In the genomic region with DNA sequence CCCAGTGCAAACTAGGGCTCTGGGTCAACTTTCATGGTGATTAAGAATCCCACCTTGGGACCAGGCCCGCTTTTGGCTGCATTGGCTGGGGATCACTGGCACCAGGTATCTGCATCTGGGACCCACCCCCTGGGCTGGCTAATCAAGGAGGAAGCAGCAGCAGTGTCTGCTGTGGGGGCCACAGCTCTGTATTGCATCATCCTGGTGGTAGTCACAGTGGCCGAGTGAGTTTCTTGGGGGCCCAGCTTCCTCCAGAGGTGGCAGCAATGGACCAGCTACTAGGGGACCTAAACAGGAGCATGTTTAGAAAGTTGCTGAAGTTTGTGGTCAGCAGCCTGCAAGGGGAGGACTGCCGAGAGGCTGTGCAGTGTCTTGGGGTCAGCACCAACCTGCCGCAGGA, we compare ENCODE assay signal across 17 cellular contexts. TPM values are rescaled to one million over a fixed set of nuclear protein-coding genes. Genes with fewer than 3 reads are reported as not detected.
DNase-seq lines count a peak whose midpoint lies in the region; ATAC-seq, FAIRE-seq and TF ChIP-seq lines count a peak whose summit lies in the region.
"Had no signal": no experiment of that assay in that cellular context is flagged by ENCODE, and none has a peak within 500 bp of the region (broad histone marks: within the 10 kb centered on the region; RNA-seq: fewer than 3 reads in every experiment).

No MANE protein-coding gene starts in this region.

- H3K27me3 ChIP-seq in AG04450 (ENCODE audit: control insufficient read depth, insufficient read depth, low read length) (no peaks in the 10 kb centered on the region), IMR-90 (ENCODE audit: control insufficient read depth, insufficient read depth, low read length) (no peaks in the 10 kb centered on the region), trophoblast cell (ENCODE audit: insufficient read depth, low read length) (no peaks in the 10 kb centered on the region)

- H4K5ac ChIP-seq in IMR-90 (ENCODE audit: low read depth, low read length): peak overlapping the region; percentile 99

- no peaks in the 10 kb centered on the region for H3K4me1 Mint-ChIP-seq in activated naive CD4-positive, alpha-beta T cell treated with anti-CD3 and anti-CD28 coated beads, Interleukin-2, amount 10 ng/mL, durations not matched to agents 7 days and 5 days
- no peaks in the 10 kb centered on the region for H3K4me1 Mint-ChIP-seq in activated CD4-positive, alpha-beta memory T cell treated with anti-CD3 and anti-CD28 coated beads for 36 hours (ENCODE audit: low read depth)
- H3K4me1 Mint-ChIP-seq: CD8-positive, alpha-beta memory T cell had no signal

- no peak overlapping the region for H3K4me3 Mint-ChIP-seq in activated naive CD4-positive, alpha-beta T cell treated with anti-CD3 and anti-CD28 coated beads, Interleukin-2, amount 10 ng/mL, durations not matched to agents 7 days and 5 days
- no peak overlapping the region for H3K4me3 Mint-ChIP-seq in activated CD4-positive, alpha-beta memory T cell treated with anti-CD3 and anti-CD28 coated beads for 36 hours
- H3K4me3 Mint-ChIP-seq: CD8-positive, alpha-beta memory T cell had no signal

- no peak overlapping the region for H4K12ac ChIP-seq in trophoblast cell (ENCODE audit: low read depth, low read length)

- BruUV-seq in IMR-90 (replicated peaks; lab: Mats Ljungman, UMichigan): no TSS peak

- no peaks in the 10 kb centered on the region for H3K27me3 Mint-ChIP-seq in activated naive CD4-positive, alpha-beta T cell treated with anti-CD3 and anti-CD28 coated beads, Interleukin-2, amount 10 ng/mL, durations not matched to agents 7 days and 5 days
- no peaks in the 10 kb centered on the region for H3K27me3 Mint-ChIP-seq in activated CD4-positive, alpha-beta memory T cell treated with anti-CD3 and anti-CD28 coated beads for 36 hours

- H3K9ac ChIP-seq in IMR-90 (ENCODE audit: low read depth, low read length): no peak overlapping the region; the same call in 1 of the 2 replicates
- no peak overlapping the region for H3K9ac ChIP-seq in trophoblast cell (ENCODE audit: low read length)
- H3K9ac ChIP-seq: GM23248 had no signal

- in situ Hi-C loops in IMR-90 (cut with MboI; ENCODE audit: low sequenced_read_pairs): no loop called here

- H4K20me1 ChIP-seq in IMR-90 (ENCODE audit: insufficient read depth, low read length): no peaks in the 10 kb centered on the region

- H3K79me2 ChIP-seq in trophoblast cell (ENCODE audit: control insufficient read depth, insufficient read depth, low read length, poor library complexity): peaks cover 2% of the 10 kb centered on the region

- H3K27ac Mint-ChIP-seq in activated naive CD4-positive, alpha-beta T cell treated with anti-CD3 and anti-CD28 coated beads, Interleukin-2, amount 10 ng/mL, durations not matched to agents 7 days and 5 days: no peak overlapping the region
- H3K27ac Mint-ChIP-seq in activated CD4-positive, alpha-beta memory T cell treated with anti-CD3 and anti-CD28 coated beads for 36 hours: no peak overlapping the region
- H3K27ac Mint-ChIP-seq: CD8-positive, alpha-beta memory T cell had no signal

- peak overlapping the region; percentile 97 for H2AK5ac ChIP-seq in IMR-90 (ENCODE audit: low read depth, low read length)
- peak overlapping the region; percentile 40 for H2AK5ac ChIP-seq in trophoblast cell (ENCODE audit: low read length)

- H3K9me3 Mint-ChIP-seq in activated naive CD4-positive, alpha-beta T cell treated with anti-CD3 and anti-CD28 coated beads, Interleukin-2, amount 10 ng/mL, durations not matched to agents 7 days and 5 days: no peaks in the 10 kb centered on the region
- no peaks in the 10 kb centered on the region for H3K9me3 Mint-ChIP-seq in activated CD4-positive, alpha-beta memory T cell treated with anti-CD3 and anti-CD28 coated beads for 36 hours

- no peaks in the 10 kb centered on the region for H3K9me3 ChIP-seq in AG04450 (ENCODE audit: control insufficient read depth, insufficient read depth, low read length)
- H3K9me3 ChIP-seq in IMR-90 (ENCODE audit: control insufficient read depth, insufficient read depth, low read length): no peaks in the 10 kb centered on the region; the same call in 1 of the 2 replicates
- no peaks in the 10 kb centered on the region for H3K9me3 ChIP-seq in trophoblast cell (ENCODE audit: insufficient read depth, low read depth, low read length)
- H3K9me3 ChIP-seq: Caco-2 had no signal

- peak overlapping the region; percentile 99 for H2BK120ac ChIP-seq in IMR-90 (ENCODE audit: low read depth, low read length)
- no peak overlapping the region for H2BK120ac ChIP-seq in trophoblast cell (ENCODE audit: insufficient read depth, low read length, poor library complexity)

- peaks cover 30% of the 10 kb centered on the region for H3K4me1 ChIP-seq in IMR-90 (ENCODE audit: control insufficient read depth, insufficient read depth, low read length)
- H3K4me1 ChIP-seq in trophoblast cell (ENCODE audit: control insufficient read depth in 1 of 2, insufficient read depth in 2 of 2, low read length in 2 of 2): peaks cover 0 to 15% of the 10 kb centered on the region in 2 experiments

- H3K4me3 ChIP-seq in AG04450 (ENCODE audit: low read depth, low read length): no peak overlapping the region
- no peak overlapping the region for H3K4me3 ChIP-seq in IMR-90 (ENCODE audit: insufficient read depth, low read depth, low read length)
- H3K4me3 ChIP-seq in trophoblast cell (ENCODE audit: low read depth, low read length): no peak overlapping the region
- H3K4me3 ChIP-seq: GM23248 had no signal

- no peak for TF ChIP-seq RAD21 in IMR-90 (IDR thresholded peaks at IDR 0.05; ENCODE audit: low read length)

- H3K79me1 ChIP-seq in IMR-90 (ENCODE audit: low read depth in 1 of 2, low read length in 2 of 2) (no peaks in the 10 kb centered on the region; a peak in 1 of 4 replicates), trophoblast cell (ENCODE audit: low read length) (peaks cover 1% of the 10 kb centered on the region)

- no peaks in the 10 kb centered on the region for H3K36me3 Mint-ChIP-seq in activated naive CD4-positive, alpha-beta T cell treated with anti-CD3 and anti-CD28 coated beads, Interleukin-2, amount 10 ng/mL, durations not matched to agents 7 days and 5 days
- H3K36me3 Mint-ChIP-seq in activated CD4-positive, alpha-beta memory T cell treated with anti-CD3 and anti-CD28 coated beads for 36 hours: no peaks in the 10 kb centered on the region
- H3K36me3 Mint-ChIP-seq: CD8-positive, alpha-beta memory T cell had no signal

- H3K4ac ChIP-seq in IMR-90 (ENCODE audit: low read depth, low read length) (peak overlapping the region; percentile 99), trophoblast cell (ENCODE audit: low read depth, low read length) (no peak overlapping the region)

- POLR2A ChIA-PET in AG04450 (lab: Yijun Ruan, JAX): interaction anchor here (0.6 kb wide), 1 partner anchor 69 kb away, joined by 3 read pairs; no protein-coding TSS in a partner anchor
- POLR2A ChIA-PET in IMR-90 (lab: Charles Lee; ENCODE audit: unreplicated experiment): no interaction called here
- POLR2A ChIA-PET in activated CD4-positive, alpha-beta memory T cell treated with anti-CD3 and anti-CD28 coated beads for 36 hours (lab: Charles Lee): no interaction called here

- CTCF ChIA-PET in AG04450 (lab: Charles Lee): interaction anchor here (1.5 kb wide), 1 partner anchor 131 kb away, joined by 5 read pairs; no protein-coding TSS in a partner anchor
- CTCF ChIA-PET in IMR-90 (lab: Yijun Ruan, JAX): interaction anchor here (0.6 kb wide), 1 partner anchor 567 kb away, joined by 4 read pairs; no protein-coding TSS in a partner anchor
- CTCF ChIA-PET in activated naive CD4-positive, alpha-beta T cell treated with anti-CD3 and anti-CD28 coated beads, Interleukin-2, amount 10 ng/mL, durations not matched to agents 7 days and 5 days (lab: Charles Lee): no interaction called here
- CTCF ChIA-PET in activated CD4-positive, alpha-beta memory T cell treated with anti-CD3 and anti-CD28 coated beads for 36 hours (lab: Charles Lee): no interaction called here

- H2BK12ac ChIP-seq in trophoblast cell (ENCODE audit: low read length): no peak overlapping the region

- H3K14ac ChIP-seq in IMR-90 (replicated peaks; ENCODE audit: low read depth, low read length) (peak overlapping the region; percentile 94), trophoblast cell (ENCODE audit: low read length) (no peak overlapping the region)

- H4K91ac ChIP-seq in IMR-90 (ENCODE audit: insufficient read depth, low read depth, low read length) (peak overlapping the region; percentile 98), trophoblast cell (ENCODE audit: low read depth, low read length) (no peak overlapping the region)

- peak overlapping the region; percentile 98; the same call in 2 of the 3 replicates for H2BK15ac ChIP-seq in IMR-90 (ENCODE audit: low read depth, low read length)

- H3K56ac ChIP-seq in IMR-90 (ENCODE audit: extremely low read depth, insufficient read depth, low read length): peak overlapping the region; percentile 24; the same call in 1 of the 2 replicates

- dilution Hi-C loops in IMR-90 (cut with HindIII; ENCODE audit: low sequenced_read_pairs, unreplicated experiment): no loop called here

- H2BK20ac ChIP-seq in IMR-90 (ENCODE audit: low read depth, low read length): peak overlapping the region; percentile 99

- TF ChIP-seq CTCF in AG04450 (IDR thresholded peaks at IDR 0.05; ENCODE audit: low read depth, low read length) (no peak), IMR-90 (conservative IDR thresholded peaks at IDR 0.05; ENCODE audit: low read depth, low read length) (no peak), VCaP (conservative IDR thresholded peaks at IDR 0.05) (no peak)

- no peak for ATAC-seq in IMR-90 (ENCODE audit: low read depth)
- ATAC-seq: HCT116 had no signal

- H3K27ac ChIP-seq in AG04450 (ENCODE audit: low read depth, low read length): peak overlapping the region; percentile 62
- peak overlapping the region; percentile 98 for H3K27ac ChIP-seq in IMR-90 (ENCODE audit: insufficient read depth, low read length)
- H3K27ac ChIP-seq in VCaP: peak overlapping the region; percentile 90
- no peak overlapping the region for H3K27ac ChIP-seq in trophoblast cell (ENCODE audit: low read depth, low read length)
- H3K27ac ChIP-seq: GM23248 had no signal

- H3K36me3 ChIP-seq in IMR-90 (ENCODE audit: control insufficient read depth, insufficient read depth, low read length) (no peaks in the 10 kb centered on the region), trophoblast cell (ENCODE audit: control insufficient read depth in 1 of 2, insufficient read depth in 2 of 2, low read length in 2 of 2) (peaks cover 2 to 4% of the 10 kb centered on the region in 2 experiments)

- WGBS in IMR-90 (ENCODE audit: extremely low coverage in 2 of 2, insufficient read length in 1 of 2), 2 experiments: 100% methylated on average over 1 of the region's 4 CpGs; no CpG with 5 or more reads in 1 of the 2 experiments
- WGBS in trophoblast cell (ENCODE audit: extremely low coverage, insufficient coverage, insufficient read length): no CpG with 5 or more reads among the region's 4 CpGs

- no peak overlapping the region for H2AK9ac ChIP-seq in IMR-90 (replicated peaks; ENCODE audit: low read depth, low read length, poor library complexity)

- H3K4me2 ChIP-seq in IMR-90 (ENCODE audit: low read depth, low read length): no peak overlapping the region
- no peak overlapping the region for H3K4me2 ChIP-seq in trophoblast cell (ENCODE audit: low read length)

- no peak for DNase-seq in AG04450 (ENCODE audit: low read depth, low spot score)
- DNase-seq in IMR-90: no peak
- DNase-seq in trophoblast cell: no peak
- no peak for DNase-seq in RKO (ENCODE audit: low spot score)
- DNase-seq in GM19239 (ENCODE audit: insufficient read length, low spot score): no peak
- DNase-seq in activated naive CD4-positive, alpha-beta T cell treated with anti-CD3 and anti-CD28 coated beads, Interleukin-2, amount 10 ng/mL, durations not matched to agents 7 days and 5 days: no peak
- DNase-seq in activated CD4-positive, alpha-beta memory T cell treated with anti-CD3 and anti-CD28 coated beads for 36 hours: no peak
- DNase-seq: Caco-2; CD8-positive, alpha-beta memory T cell; DND-41; GF-D8; GM23248 had no signal

- no peak for FAIRE-seq in GM19239 (lab: Jason Lieb, UNC)
- FAIRE-seq: A204.1, H54, HTR-8/SVneo had no signal

- peak overlapping the region; percentile 53 for H2AFZ ChIP-seq in IMR-90 (replicated peaks; ENCODE audit: low read length, poor library complexity)
- H2AFZ ChIP-seq in trophoblast cell (ENCODE audit: insufficient read depth, low read length, poor library complexity): no peak overlapping the region
- H2AFZ ChIP-seq: GM23248 had no signal

- H4K8ac ChIP-seq in IMR-90 (ENCODE audit: low read depth in 2 of 2, low read length in 2 of 2) (peak overlapping the region; percentile 94 to 96; a peak in 3 of 4 replicates), trophoblast cell (ENCODE audit: low read depth, low read length) (peak overlapping the region; percentile 63)

- H3K18ac ChIP-seq in IMR-90 (ENCODE audit: low read depth, low read length): peak overlapping the region; percentile 99
- peak overlapping the region; percentile 48 for H3K18ac ChIP-seq in trophoblast cell (ENCODE audit: low read length)

- peak overlapping the region; percentile 94 for H2BK5ac ChIP-seq in IMR-90 (ENCODE audit: low read depth, low read length, poor library complexity, severe bottlenecking)
- H2BK5ac ChIP-seq in trophoblast cell (ENCODE audit: low read depth, low read length, poor library complexity): no peak overlapping the region

- TF ChIP-seq POLR2A in IMR-90 (IDR thresholded peaks at IDR 0.05; ENCODE audit: low read depth, low read length): no peak

- intact Hi-C loops in IMR-90 (cut with micrococcal nuclease): loop anchor here (5.0 kb wide), 5 partner anchors 83 to 652 kb away; partner anchors contain the start of gene PDGFRA
- intact Hi-C loops in activated CD4-positive, alpha-beta memory T cell treated with anti-CD3 and anti-CD28 coated beads for 36 hours (cut with micrococcal nuclease): no loop called here

- H3K23ac ChIP-seq in IMR-90 (ENCODE audit: low read depth, low read length): peak overlapping the region; percentile 90
- H3K23ac ChIP-seq in trophoblast cell (ENCODE audit: low read length): no peak overlapping the region

- H3K9me1 ChIP-seq in IMR-90 (ENCODE audit: insufficient read depth, low read length): peaks cover 20% of the 10 kb centered on the region

RNA-seq across cellular contexts. Expression of gene LNX1, which starts 15.7 kb away (rescaled TPM):
- polyA plus RNA-seq in AG04450 (2011; rRNA removed): 2.4 and 2.6 TPM in 2 replicates
- 2.7 and 5.3 TPM in 2 replicates for polyA minus RNA-seq in AG04450 (2011; rRNA and poly(A)+ RNA removed)
- total RNA-seq in IMR-90 (2012; rRNA removed): 0.28 and 0.36 TPM in 2 replicates
- 0.15 and 0.19 TPM in 2 replicates for polyA plus RNA-seq in IMR-90 (2012; rRNA removed)
- 0.08 and 0.14 TPM in 2 replicates for polyA plus RNA-seq in IMR-90 (2012; cell fraction: cytosol; rRNA removed)
- 0.48 and 1.6 TPM in 2 replicates for polyA plus RNA-seq in IMR-90 (2012; cell fraction: nucleus; rRNA removed; ENCODE audit: low replicate concordance)
- polyA plus RNA-seq in trophoblast cell (2013): 4.3 and 4.5 TPM in 2 replicates
- total RNA-seq in activated CD4-positive, alpha-beta memory T cell treated with anti-CD3 and anti-CD28 coated beads for 36 hours: not detected
- total RNA-seq: CD8-positive, alpha-beta memory T cell had no signal

Comparison
In these comparisons a context has a peak if more than half of its experiments do, and no peak if none do; other contexts are left out.
1. CTCF ChIA-PET loops: an anchor here in AG04450 (1.5 kb wide) and IMR-90 (0.6 kb wide); none called in activated naive CD4-positive, alpha-beta T cell treated with anti-CD3 and anti-CD28 coated beads, Interleukin-2, amount 10 ng/mL, durations not matched to agents 7 days and 5 days and activated CD4-positive, alpha-beta memory T cell treated with anti-CD3 and anti-CD28 coated beads for 36 hours.